8 cellular contexts compared by ENCODE assay signal in genomic region chr12:108514973-108515814, GRCh38. TPM values are rescaled to one million over a fixed set of nuclear protein-coding genes. Genes with fewer than 3 reads are reported as not detected.
DNase-seq lines count a peak whose midpoint lies in the region; ATAC-seq and TF ChIP-seq lines count a peak whose summit lies in the region.

Gene FICD, plus strand, starts transcription at chr12:108515277. Its CDS starts 1,696 bp downstream, at chr12:108516973.

- peaks cover 0 to 10% (median 0%) of the 10 kb centered on the region in 5 donors for H3K36me3 Mint-ChIP-seq in naive thymus-derived CD4-positive, alpha-beta T cell
- peaks cover 26% of the 10 kb centered on the region for H3K36me3 Mint-ChIP-seq in stimulated activated memory B cell treated with anti-CD40 and anti-IgM and Interleukin-4, amounts not matched to agents 10 μg/mL and 1 μg/mL and 100 μg/mL, for 72 hours

- POLR2A ChIA-PET in naive thymus-derived CD4-positive, alpha-beta T cell (lab: Charles Lee), result interaction anchor here (0.7 to 2.1 kb wide), 3 partner anchors 46 to 342 kb away, joined by 3 to 11 read pairs (median 9); partner anchors contain the start of genes ISCU, SART3 and SSH1

- H3K27me3 Mint-ChIP-seq in naive thymus-derived CD4-positive, alpha-beta T cell, result peaks cover 0 to 2% (median 0%) of the 10 kb centered on the region in 5 donors
- H3K27me3 Mint-ChIP-seq in stimulated activated memory B cell treated with anti-CD40 and anti-IgM and Interleukin-4, amounts not matched to agents 10 μg/mL and 1 μg/mL and 100 μg/mL, for 72 hours, result no peaks in the 10 kb centered on the region

- CTCF ChIA-PET in naive thymus-derived CD4-positive, alpha-beta T cell (lab: Charles Lee), result interaction anchor here (0.7 kb wide), 1 partner anchor 520 kb away, joined by 5 read pairs; no protein-coding TSS in a partner anchor

- peak within 1 kb of the TSS; percentile 82 for H3K4me2 ChIP-seq in fibroblast of lung (ENCODE audit: extremely low read depth, insufficient read depth, low read length)

- H2AFZ ChIP-seq in fibroblast of lung (ENCODE audit: low read length), result peak within 1 kb of the TSS; percentile 62

- H3K9ac ChIP-seq in fibroblast of lung (ENCODE audit: insufficient read depth, low read length), result peak within 1 kb of the TSS; percentile 85

- H3K4me3 ChIP-seq in LNCaP clone FGC (ENCODE audit: low read depth, low read length) (peak within 1 kb of the TSS; percentile 82), fibroblast of lung (replicated peaks in 1 of 4; ENCODE audit: control extremely low read depth in 1 of 4, insufficient read depth in 1 of 4, low read depth in 3 of 4, low read length in 4 of 4) (peak within 1 kb of the TSS; percentile 68 to 89 (median 70))
- H3K4me3 ChIP-seq in naive thymus-derived CD4-positive, alpha-beta T cell (ENCODE audit: low read length), result peak within 1 kb of the TSS; percentile 81

- H4K20me1 ChIP-seq in fibroblast of lung (ENCODE audit: control insufficient read depth, extremely low read depth, insufficient read depth, low read length), result no peaks in the 10 kb centered on the region

- no peaks in the 10 kb centered on the region for H3K79me2 ChIP-seq in fibroblast of lung (ENCODE audit: control insufficient read depth, insufficient read depth, low read length)

- H3K36me3 ChIP-seq in fibroblast of lung (ENCODE audit: control insufficient read depth, insufficient read depth, low read length), result peaks cover 19% of the 10 kb centered on the region
- H3K36me3 ChIP-seq in naive thymus-derived CD4-positive, alpha-beta T cell (ENCODE audit: control insufficient read depth in 2 of 3, insufficient read depth in 3 of 3, low read length in 3 of 3), result peaks cover 0 to 36% (median 5%) of the 10 kb centered on the region in 3 experiments

- H3K27ac ChIP-seq in fibroblast of lung (ENCODE audit: insufficient read depth, low read length), result peak within 1 kb of the TSS; percentile 69
- peak within 1 kb of the TSS; percentile 78 for H3K27ac ChIP-seq in naive thymus-derived CD4-positive, alpha-beta T cell (ENCODE audit: low read depth, low read length)

- no peak for TF ChIP-seq CTCF in LNCaP clone FGC (IDR thresholded peaks at IDR 0.05; ENCODE audit: control insufficient read depth, extremely low read depth, insufficient read depth)
- TF ChIP-seq CTCF in fibroblast of lung (conservative IDR thresholded peaks at IDR 0.05 in 1 of 2, IDR thresholded peaks at IDR 0.05 in 1 of 2; ENCODE audit: low read depth in 1 of 2, low read length in 2 of 2), result no peak

- peak within 1 kb of the TSS; percentile 91 to 97 (median 94) for H3K4me3 Mint-ChIP-seq in naive thymus-derived CD4-positive, alpha-beta T cell
- peak within 1 kb of the TSS; percentile 87 for H3K4me3 Mint-ChIP-seq in stimulated activated memory B cell treated with anti-CD40 and anti-IgM and Interleukin-4, amounts not matched to agents 10 μg/mL and 1 μg/mL and 100 μg/mL, for 72 hours

- H3K4me1 Mint-ChIP-seq in naive thymus-derived CD4-positive, alpha-beta T cell, result peaks cover 17 to 40% (median 22%) of the 10 kb centered on the region in 7 donors
- peaks cover 62% of the 10 kb centered on the region for H3K4me1 Mint-ChIP-seq in stimulated activated memory B cell treated with anti-CD40 and anti-IgM and Interleukin-4, amounts not matched to agents 10 μg/mL and 1 μg/mL and 100 μg/mL, for 72 hours

- no peaks in the 10 kb centered on the region for H3K9me3 ChIP-seq in fibroblast of lung (ENCODE audit: control insufficient read depth, insufficient read depth, low read depth, low read length)
- no peaks in the 10 kb centered on the region for H3K9me3 ChIP-seq in naive thymus-derived CD4-positive, alpha-beta T cell (ENCODE audit: control insufficient read depth in 2 of 3, low read length in 3 of 3)

- peak; percentile 96 for ATAC-seq in naive thymus-derived CD4-positive, alpha-beta T cell
- ATAC-seq in stimulated activated memory B cell treated with anti-CD40 and anti-IgM and Interleukin-4, amounts not matched to agents 10 μg/mL and 1 μg/mL and 100 μg/mL, for 72 hours, result peak; percentile 94

- peak within 1 kb of the TSS; percentile 89 to 95 (median 94) for H3K27ac Mint-ChIP-seq in naive thymus-derived CD4-positive, alpha-beta T cell
- H3K27ac Mint-ChIP-seq in stimulated activated memory B cell treated with anti-CD40 and anti-IgM and Interleukin-4, amounts not matched to agents 10 μg/mL and 1 μg/mL and 100 μg/mL, for 72 hours, result peak within 1 kb of the TSS; percentile 78

- H3K9me3 Mint-ChIP-seq in naive thymus-derived CD4-positive, alpha-beta T cell, result no peaks in the 10 kb centered on the region
- no peaks in the 10 kb centered on the region for H3K9me3 Mint-ChIP-seq in stimulated activated memory B cell treated with anti-CD40 and anti-IgM and Interleukin-4, amounts not matched to agents 10 μg/mL and 1 μg/mL and 100 μg/mL, for 72 hours

- peaks cover 4% of the 10 kb centered on the region for H3K4me1 ChIP-seq in fibroblast of lung (ENCODE audit: control insufficient read depth, extremely low read depth, insufficient read depth, low read length)
- H3K4me1 ChIP-seq in naive thymus-derived CD4-positive, alpha-beta T cell (ENCODE audit: control insufficient read depth in 2 of 2, insufficient read depth in 2 of 2, low read length in 2 of 2), result peaks cover 8% of the 10 kb centered on the region in 2 donors

- peak; percentile 99 for DNase-seq in EL
- peak; percentile 98 for DNase-seq in H4 (ENCODE audit: low spot score)
- DNase-seq in LNCaP clone FGC (ENCODE audit: low read depth), result peak; percentile 96
- peak; percentile 99 for DNase-seq in RPMI8226
- peak; percentile 99 for DNase-seq in activated T-helper 1 cell treated with anti-CD3 and anti-CD28 coated beads, Interleukin-2, amount 50 U/mL, for 16 hours (ENCODE audit: low read depth in 1 of 2, low spot score in 1 of 2)
- peak; percentile 96 to 97 for DNase-seq in fibroblast of lung (ENCODE audit: low read depth in 2 of 2)
- DNase-seq in naive thymus-derived CD4-positive, alpha-beta T cell, result peak; percentile 93 to 99 (median 98)

- H3K27me3 ChIP-seq in fibroblast of lung (ENCODE audit: control insufficient read depth, insufficient read depth, low read length), result no peaks in the 10 kb centered on the region
- H3K27me3 ChIP-seq in naive thymus-derived CD4-positive, alpha-beta T cell (ENCODE audit: control insufficient read depth in 2 of 2, insufficient read depth in 2 of 2, low read length in 2 of 2), result no peaks in the 10 kb centered on the region

- intact Hi-C loops in naive thymus-derived CD4-positive, alpha-beta T cell (cut with micrococcal nuclease), result loop anchor here (1.0 to 10.0 kb wide), 25 partner anchors 46 to 1560 kb away; partner anchors contain the start of genes MMAB (in 2 of the 2), MVK (in 2 of the 2), PRDM4 (in 2 of the 2) and PWP1 (in 2 of the 2)

RNA-seq across cellular contexts. Expression of gene FICD, which starts in this region (rescaled TPM):
- 3.5 and 5.3 TPM in 2 replicates for total RNA-seq in H4 (2014; rRNA removed; shearing (Covaris generic))
- total RNA-seq in fibroblast of lung, result 8.2 and 8.6 TPM in 2 replicates
- 1.9 and 2.1 TPM in 2 replicates for polyA plus RNA-seq in fibroblast of lung
- 5.9 and 7.1 TPM in 2 replicates for polyA plus RNA-seq in fibroblast of lung (2012)
- 4.6 and 9.7 TPM in 2 replicates for polyA minus RNA-seq in fibroblast of lung (ENCODE audit: low replicate concordance)
- total RNA-seq in naive thymus-derived CD4-positive, alpha-beta T cell, result 1 to 10 TPM; 2.8 to 9.7 (median 6.9) TPM
- 1 to 10 TPM; 1.6 to 2.7 TPM for polyA plus RNA-seq in naive thymus-derived CD4-positive, alpha-beta T cell

Comparison
In these comparisons a context has a peak if more than half of its experiments do, and no peak if none do; other contexts are left out.
1. Peak in every context shown above with its lines: DNase-seq, ATAC-seq, H3K4me3 ChIP-seq and H3K27ac ChIP-seq.